ENCODE assay signal across 12 cellular contexts in genomic region chr5:111742166-111742565, GRCh38. TPM values are rescaled to one million over a fixed set of nuclear protein-coding genes. Genes with fewer than 3 reads are reported as not detected.
DNase-seq lines count a peak whose midpoint lies in the region; ATAC-seq and TF ChIP-seq lines count a peak whose summit lies in the region.
"Had no signal": no experiment of that assay in that cellular context is flagged by ENCODE, and none has a peak within 500 bp of the region (broad histone marks: within the 10 kb centered on the region; RNA-seq: fewer than 3 reads in every experiment).

No MANE protein-coding gene starts in this region.

- DNase-seq in DMS79 treated with DMSO at 0.1 percent for 48 hours (lab: John Stamatoyannopoulos, UW) = peak; percentile 59
- no peak for DNase-seq in DMS79 (lab: John Stamatoyannopoulos, UW)
- DNase-seq in PC-3 = no peak
- DNase-seq in foreskin fibroblast = no peak
- no peak for DNase-seq in gastrocnemius medialis
- DNase-seq in NCI-H2196 treated with DMSO at 0.1 percent for 48 hours (lab: John Stamatoyannopoulos, UW; ENCODE audit: unreplicated experiment) = no peak
- no peak for DNase-seq in testis
- no peak for DNase-seq in NCI-H1436 (lab: John Stamatoyannopoulos, UW)
- DNase-seq: activated gamma-delta T cell treated with Interleukin-2 at 50 U/mL for 16 hours, NCI-H1048, WERI-Rb-1 had no signal

- H2AFZ ChIP-seq in PC-3 (ENCODE audit: low read length) = no peak overlapping the region; the same call in 1 of the 2 replicates

- H3K9me2 ChIP-seq in PC-3 (replicated peaks; ENCODE audit: low read length) = no peaks in the 10 kb centered on the region

- intact Hi-C loops in PC-3 (cut with micrococcal nuclease) = no loop called here
- intact Hi-C loops in gastrocnemius medialis (cut with DNase I; ENCODE audit: low total_unique reads) = no loop called here
- intact Hi-C loops in testis (cut with DNase I; ENCODE audit: low total_unique reads) = no loop called here

- WGBS in testis, 2 donors = 20 to 36% methylated on average over 2 of the region's 2 CpGs

- H3K4me1 ChIP-seq in PC-3 (ENCODE audit: insufficient read depth, low read length) (peaks cover 51% of the 10 kb centered on the region), gastrocnemius medialis (peaks cover 54 to 66% of the 10 kb centered on the region in 2 donors), testis (no peaks in the 10 kb centered on the region)

- no peaks in the 10 kb centered on the region for H4K20me1 ChIP-seq in PC-3 (ENCODE audit: low read length)

- H3K9ac ChIP-seq in PC-3 (ENCODE audit: low read length) = no peak overlapping the region

- 0 out of 2 replicates have a peak, but pooled peaks cover 3% of the 10 kb centered on the region for H3K79me2 ChIP-seq in PC-3 (ENCODE audit: low read length)

- H3K27ac ChIP-seq in PC-3 (ENCODE audit: low read length) = peak overlapping the region; percentile 20
- peak overlapping the region in 3 of 4 donors; percentile 20 to 43 (median 34) for H3K27ac ChIP-seq in gastrocnemius medialis
- H3K27ac ChIP-seq in testis = no peak overlapping the region
- H3K27ac ChIP-seq: WERI-Rb-1 had no signal

- H3K27me3 ChIP-seq in PC-3 (ENCODE audit: low read length) (no peaks in the 10 kb centered on the region), gastrocnemius medialis (no peaks in the 10 kb centered on the region), testis (no peaks in the 10 kb centered on the region)

- in situ Hi-C loops in gastrocnemius medialis (cut with MboI; ENCODE audit: low sequenced_read_pairs in 4 of 4) = no loop called here

- H3K36me3 ChIP-seq in PC-3 (ENCODE audit: low read depth, low read length) (no peaks in the 10 kb centered on the region), gastrocnemius medialis (no peaks in the 10 kb centered on the region), testis (ENCODE audit: low read depth, missing control alignments) (no peaks in the 10 kb centered on the region)
- H3K36me3 ChIP-seq: WERI-Rb-1 had no signal

- H3K9me3 ChIP-seq in PC-3 (ENCODE audit: low read length) (no peaks in the 10 kb centered on the region), gastrocnemius medialis (no peaks in the 10 kb centered on the region), testis (no peaks in the 10 kb centered on the region)

- ATAC-seq in PC-3 (no peak), gastrocnemius medialis (no peak)
- ATAC-seq: stimulated activated memory B cell treated with anti-CD40 and anti-IgM and Interleukin-4, amounts not matched to agents 10 μg/mL and 1 μg/mL and 100 μg/mL, for 72 hours had no signal

- TF ChIP-seq POLR2A in gastrocnemius medialis (IDR thresholded peaks at IDR 0.05) (no peak), testis (IDR thresholded peaks at IDR 0.05) (no peak)

- CTCF ChIA-PET in PC-3 (lab: Charles Lee) = no interaction called here

- POLR2A ChIA-PET in PC-3 (lab: Charles Lee; ENCODE audit: unreplicated experiment) = no interaction called here

- H3K4me2 ChIP-seq in PC-3 (ENCODE audit: low read length) = peak overlapping the region; percentile 61

- no TSS peak for BruUV-seq in PC-3 (replicated peaks; lab: Mats Ljungman, UMichigan)

- H3K4me3 ChIP-seq in PC-3 (ENCODE audit: low read length) (peak overlapping the region; percentile 20; the same call in 1 of the 2 replicates), foreskin fibroblast (ENCODE audit: low read depth in 1 of 2, low read length in 2 of 2) (peak overlapping the region; percentile 2 to 9), gastrocnemius medialis (peak overlapping the region in 3 of 4 donors; percentile 1 to 37 (median 23)), testis (no peak overlapping the region)

- TF ChIP-seq CTCF in PC-3 (conservative IDR thresholded peaks at IDR 0.05; ENCODE audit: low read depth, low read length) (no peak), foreskin fibroblast (IDR thresholded peaks at IDR 0.05; ENCODE audit: low read depth, low read length) (no peak), gastrocnemius medialis (IDR thresholded peaks at IDR 0.05 in 4 of 5, conservative IDR thresholded peaks at IDR 0.05 in 1 of 5) (no peak), testis (IDR thresholded peaks at IDR 0.05) (no peak)

- no peaks in the 10 kb centered on the region for H3F3A ChIP-seq in PC-3 (ENCODE audit: low read length, unreplicated experiment)

RNA-seq across cellular contexts. Expression of gene NREP, which starts 14.8 kb away (rescaled TPM):
- total RNA-seq in PC-3 (2014; rRNA removed) = 22.6 and 27.5 TPM in 2 replicates
- 1 to 10 TPM in 3 of 4 donors, under 1 TPM in 1; 0.85 to 2.9 (median 1.8) TPM for total RNA-seq in gastrocnemius medialis
- total RNA-seq in testis = 10 to 100 TPM; 17.0 to 25.2 TPM
- polyA plus RNA-seq in testis (ENCODE audit: insufficient read depth, low read depth, low replicate concordance) = 28.0 TPM

Comparison
In these comparisons a context has a peak if more than half of its experiments do, and no peak if none do; other contexts are left out.
1. H3K27ac ChIP-seq: peak in PC-3 (single experiment) and gastrocnemius medialis (3 of 4); none in testis (0 of 2).
2. H3K4me3 ChIP-seq: peak in PC-3 (single experiment), foreskin fibroblast (2 of 2) and gastrocnemius medialis (3 of 4); none in testis (0 of 2).